ENCODE assay signal across 20 cellular contexts in the genomic region with DNA sequence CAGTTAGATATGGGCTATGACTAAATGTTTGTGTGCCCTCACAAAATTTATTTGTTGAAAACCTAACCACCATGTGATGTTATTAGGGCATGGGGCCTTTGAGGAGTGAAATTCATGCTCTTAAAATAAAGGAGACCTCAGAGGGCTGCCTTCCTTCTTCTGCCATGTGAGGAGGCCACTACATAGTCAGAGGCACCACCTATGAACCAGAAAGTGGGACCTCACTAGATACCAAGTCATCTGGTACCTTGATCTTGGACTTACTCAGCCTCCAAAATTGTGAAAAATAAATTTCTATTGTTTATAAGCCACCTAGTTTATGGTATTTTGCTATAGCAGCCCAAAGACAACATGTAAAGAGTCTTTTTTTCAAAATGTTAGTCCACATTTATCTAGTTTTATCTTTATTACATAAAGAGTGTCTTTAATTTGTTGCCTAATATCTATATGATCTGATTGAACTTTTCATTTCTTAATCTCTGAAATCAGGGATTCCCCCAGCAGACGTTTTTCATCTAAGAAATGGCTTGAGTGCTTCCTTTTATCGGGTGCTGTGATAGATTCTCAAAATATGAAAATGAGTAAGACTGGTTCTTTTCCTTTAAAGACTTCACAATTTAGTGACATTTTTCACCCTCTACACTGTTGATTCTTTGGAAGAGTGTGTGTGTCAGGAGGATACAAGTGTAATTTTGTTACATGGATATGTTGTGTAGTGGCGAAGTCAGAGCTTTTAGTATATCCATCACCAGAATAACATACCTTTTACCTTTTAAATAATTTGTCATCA. TPM values are rescaled to one million over a fixed set of nuclear protein-coding genes. Genes with fewer than 3 reads are reported as not detected.
DNase-seq lines count a peak whose midpoint lies in the region; ATAC-seq and TF ChIP-seq lines count a peak whose summit lies in the region.
"Had no signal": no experiment of that assay in that cellular context is flagged by ENCODE, and none has a peak within 500 bp of the region (broad histone marks: within the 10 kb centered on the region; RNA-seq: fewer than 3 reads in every experiment).

No MANE protein-coding gene starts in this region.

- 0 out of 2 replicates have a peak overlapping the region, but pooled peaks have one; percentile 22 for H3K4ac ChIP-seq in IMR-90 (ENCODE audit: low read depth, low read length)

- H4K20me1 ChIP-seq in IMR-90 (ENCODE audit: insufficient read depth, low read length) (no peaks in the 10 kb centered on the region), osteoblast (ENCODE audit: insufficient read depth, low read length) (no peaks in the 10 kb centered on the region)

- H2BK5ac ChIP-seq in IMR-90 (ENCODE audit: low read depth, low read length, poor library complexity, severe bottlenecking) = peak overlapping the region; percentile 53

- no TSS peak for BruUV-seq in IMR-90 (replicated peaks; lab: Mats Ljungman, UMichigan)

- H2BK20ac ChIP-seq in IMR-90 (ENCODE audit: low read depth, low read length) = no peak overlapping the region

- no peak overlapping the region; the same call in 1 of the 2 replicates for H4K5ac ChIP-seq in IMR-90 (ENCODE audit: low read depth, low read length)

- no peaks in the 10 kb centered on the region for H3K9me1 ChIP-seq in IMR-90 (ENCODE audit: insufficient read depth, low read length)

- in situ Hi-C loops in IMR-90 (cut with MboI; ENCODE audit: low sequenced_read_pairs) = no loop called here

- H3K4me3 Mint-ChIP-seq in activated T-cell treated with anti-CD3 and anti-CD28 coated beads, Interleukin-2, amount 50 U/mL, for 72 hours = peak overlapping the region; percentile 48 to 61
- H3K4me3 Mint-ChIP-seq in activated T-helper 2 cell treated with anti-CD3 and anti-CD28 coated beads, Interferon-gamma antibody, Interleukin-2, Interleukin-4, amounts not matched to agents 10 μg/mL and 5 μg/mL and 100 μg/mL, durations not matched to agents 14 hours and 24 hours and 36 hours (ENCODE audit: low read depth) = no peak overlapping the region
- no peak overlapping the region for H3K4me3 Mint-ChIP-seq in chondrocyte (ENCODE audit: unreplicated experiment)
- H3K4me3 Mint-ChIP-seq: B cell had no signal

- TF ChIP-seq POLR2A in IMR-90 (IDR thresholded peaks at IDR 0.05; ENCODE audit: low read depth, low read length) (no peak), tibial nerve (IDR thresholded peaks at IDR 0.05) (no peak)

- no peak for TF ChIP-seq CTCF in IMR-90 (conservative IDR thresholded peaks at IDR 0.05; ENCODE audit: low read depth, low read length)
- TF ChIP-seq CTCF in osteoblast (IDR thresholded peaks at IDR 0.05; ENCODE audit: extremely low read depth, low read depth, low read length) = no peak
- TF ChIP-seq CTCF in tibial nerve (IDR thresholded peaks at IDR 0.05) = no peak
- TF ChIP-seq CTCF in chondrocyte (IDR thresholded peaks at IDR 0.05) = no peak

- H3K79me1 ChIP-seq in IMR-90 (ENCODE audit: low read depth in 1 of 2, low read length in 2 of 2) = peaks cover 0 to 5% of the 10 kb centered on the region in 2 experiments; a peak in 2 of 4 replicates

- H3K9ac ChIP-seq in IMR-90 (ENCODE audit: low read depth, low read length) = no peak overlapping the region

- no peak overlapping the region for H3K18ac ChIP-seq in IMR-90 (ENCODE audit: low read depth, low read length)

- H3K9me3 ChIP-seq in IMR-90 (ENCODE audit: control insufficient read depth, insufficient read depth, low read length) (peaks cover 3% of the 10 kb centered on the region; the same call in 1 of the 2 replicates), osteoblast (ENCODE audit: low read depth, low read length) (peaks cover 3% of the 10 kb centered on the region), tibial nerve (no peaks in the 10 kb centered on the region)
- H3K9me3 ChIP-seq: Caco-2 had no signal

- H4K8ac ChIP-seq in IMR-90 (ENCODE audit: low read depth in 2 of 2, low read length in 2 of 2) = no peak overlapping the region

- H3K27ac Mint-ChIP-seq in activated T-cell treated with anti-CD3 and anti-CD28 coated beads, Interleukin-2, amount 50 U/mL, for 72 hours = peak overlapping the region; percentile 77
- H3K27ac Mint-ChIP-seq in activated T-helper 2 cell treated with anti-CD3 and anti-CD28 coated beads, Interferon-gamma antibody, Interleukin-2, Interleukin-4, amounts not matched to agents 10 μg/mL and 5 μg/mL and 100 μg/mL, durations not matched to agents 14 hours and 24 hours and 36 hours = peak overlapping the region; percentile 81
- no peak overlapping the region for H3K27ac Mint-ChIP-seq in chondrocyte (ENCODE audit: unreplicated experiment)
- H3K27ac Mint-ChIP-seq: B cell; CD4-positive, CD25-positive, alpha-beta regulatory T cell had no signal

- H3K36me3 ChIP-seq in IMR-90 (ENCODE audit: control insufficient read depth, insufficient read depth, low read length) (peaks cover 4% of the 10 kb centered on the region; the same call in 1 of the 2 replicates), osteoblast (ENCODE audit: insufficient read depth, low read length) (peaks cover 9% of the 10 kb centered on the region), tibial nerve (peaks cover 0 to 63% (median 5%) of the 10 kb centered on the region in 3 donors)

- H3K23ac ChIP-seq in IMR-90 (ENCODE audit: low read depth, low read length) = no peak overlapping the region

- dilution Hi-C loops in IMR-90 (cut with HindIII; ENCODE audit: low sequenced_read_pairs, unreplicated experiment) = no loop called here

- intact Hi-C loops in IMR-90 (cut with micrococcal nuclease) = no loop called here
- intact Hi-C loops in activated T-helper 2 cell treated with anti-CD3 and anti-CD28 coated beads, Interferon-gamma antibody, Interleukin-2, Interleukin-4, amounts not matched to agents 10 μg/mL and 5 μg/mL and 100 μg/mL, durations not matched to agents 14 hours and 24 hours and 36 hours (cut with micrococcal nuclease) = loop anchor here (2.0 kb wide), 1 partner anchor 34 kb away; a partner anchor contains a TSS

- no peak overlapping the region for H3K56ac ChIP-seq in IMR-90 (ENCODE audit: extremely low read depth, insufficient read depth, low read length)

- H3K36me3 Mint-ChIP-seq in activated T-cell treated with anti-CD3 and anti-CD28 coated beads, Interleukin-2, amount 50 U/mL, for 72 hours (ENCODE audit: insufficient read depth in 2 of 2) = peaks cover 7 to 43% of the 10 kb centered on the region in 2 donors
- peaks cover 66% of the 10 kb centered on the region for H3K36me3 Mint-ChIP-seq in activated T-helper 2 cell treated with anti-CD3 and anti-CD28 coated beads, Interferon-gamma antibody, Interleukin-2, Interleukin-4, amounts not matched to agents 10 μg/mL and 5 μg/mL and 100 μg/mL, durations not matched to agents 14 hours and 24 hours and 36 hours (ENCODE audit: low read depth)
- peaks cover 20% of the 10 kb centered on the region for H3K36me3 Mint-ChIP-seq in chondrocyte (ENCODE audit: low read depth)

- TF ChIP-seq EP300 in tibial nerve (IDR thresholded peaks at IDR 0.05) = no peak

- H2AFZ ChIP-seq in IMR-90 (replicated peaks; ENCODE audit: low read length, poor library complexity) (no peak overlapping the region), osteoblast (ENCODE audit: low read length) (no peak overlapping the region)

- no peaks in the 10 kb centered on the region for H3K27me3 Mint-ChIP-seq in activated T-cell treated with anti-CD3 and anti-CD28 coated beads, Interleukin-2, amount 50 U/mL, for 72 hours (ENCODE audit: low read depth)
- no peaks in the 10 kb centered on the region for H3K27me3 Mint-ChIP-seq in activated T-helper 2 cell treated with anti-CD3 and anti-CD28 coated beads, Interferon-gamma antibody, Interleukin-2, Interleukin-4, amounts not matched to agents 10 μg/mL and 5 μg/mL and 100 μg/mL, durations not matched to agents 14 hours and 24 hours and 36 hours (ENCODE audit: low read depth)
- H3K27me3 Mint-ChIP-seq in chondrocyte (ENCODE audit: low read depth) = no peaks in the 10 kb centered on the region
- H3K27me3 Mint-ChIP-seq: B cell; CD4-positive, CD25-positive, alpha-beta regulatory T cell had no signal

- H3K9me3 Mint-ChIP-seq in activated T-cell treated with anti-CD3 and anti-CD28 coated beads, Interleukin-2, amount 50 U/mL, for 72 hours = no peaks in the 10 kb centered on the region
- peaks cover 9% of the 10 kb centered on the region for H3K9me3 Mint-ChIP-seq in activated T-helper 2 cell treated with anti-CD3 and anti-CD28 coated beads, Interferon-gamma antibody, Interleukin-2, Interleukin-4, amounts not matched to agents 10 μg/mL and 5 μg/mL and 100 μg/mL, durations not matched to agents 14 hours and 24 hours and 36 hours
- H3K9me3 Mint-ChIP-seq in chondrocyte (ENCODE audit: low read depth) = peaks cover 3% of the 10 kb centered on the region

- no peak for DNase-seq in activated T-cell treated with anti-CD3 and anti-CD28 coated beads, Interleukin-2, amount 50 U/mL, for 72 hours
- no peak for DNase-seq in activated T-cell treated with anti-CD3 and anti-CD28 coated beads, Interleukin-2, amount 50 U/mL, for 1 hour
- DNase-seq in IMR-90 = no peak
- DNase-seq in activated T-helper 2 cell treated with anti-CD3 and anti-CD28 coated beads, Interferon-gamma antibody, Interleukin-2, Interleukin-4, amounts not matched to agents 10 μg/mL and 5 μg/mL and 100 μg/mL, durations not matched to agents 14 hours and 24 hours and 36 hours (ENCODE audit: low spot score) = no peak
- no peak for DNase-seq in osteoblast (ENCODE audit: insufficient read length, low spot score, missing footprints)
- DNase-seq in tibial nerve (ENCODE audit: low spot score in 2 of 2) = no peak
- DNase-seq in chondrocyte (ENCODE audit: low spot score) = no peak
- DNase-seq: Caco-2, DMS153, Karpas-422, MG63, NCI-H1092, NCI-H146, NCI-H2081, NCI-H510A, NCI-H82 had no signal

- POLR2A ChIA-PET in IMR-90 (lab: Charles Lee; ENCODE audit: unreplicated experiment) = no interaction called here

- no peak overlapping the region for H3K4me3 ChIP-seq in IMR-90 (ENCODE audit: insufficient read depth, low read depth, low read length)
- H3K4me3 ChIP-seq in osteoblast (ENCODE audit: insufficient read depth, low read length) = no peak overlapping the region
- no peak overlapping the region for H3K4me3 ChIP-seq in tibial nerve
- H3K4me3 ChIP-seq: MG63 had no signal

- H3K4me2 ChIP-seq in IMR-90 (ENCODE audit: low read depth, low read length) (no peak overlapping the region), osteoblast (ENCODE audit: insufficient read depth, low read length) (no peak overlapping the region)

- H2BK15ac ChIP-seq in IMR-90 (ENCODE audit: low read depth, low read length) = no peak overlapping the region

- no peak overlapping the region for H4K91ac ChIP-seq in IMR-90 (ENCODE audit: insufficient read depth, low read depth, low read length)

- CTCF ChIA-PET in IMR-90 (lab: Yijun Ruan, JAX) = interaction anchor here (0.6 kb wide), 1 partner anchor 151 kb away, joined by 3 read pairs; no protein-coding TSS in a partner anchor

- no CpG with 5 or more reads among the region's 3 CpGs for WGBS in IMR-90 (ENCODE audit: extremely low coverage in 2 of 2, insufficient read length in 1 of 2), 2 experiments
- 92 to 94% methylated on average over 3 of the region's 3 CpGs for WGBS in tibial nerve, 2 donors

- H3K4me1 Mint-ChIP-seq in activated T-cell treated with anti-CD3 and anti-CD28 coated beads, Interleukin-2, amount 50 U/mL, for 72 hours (ENCODE audit: low read depth) = peaks cover 27% of the 10 kb centered on the region
- peaks cover 18% of the 10 kb centered on the region for H3K4me1 Mint-ChIP-seq in activated T-helper 2 cell treated with anti-CD3 and anti-CD28 coated beads, Interferon-gamma antibody, Interleukin-2, Interleukin-4, amounts not matched to agents 10 μg/mL and 5 μg/mL and 100 μg/mL, durations not matched to agents 14 hours and 24 hours and 36 hours (ENCODE audit: low read depth)
- H3K4me1 Mint-ChIP-seq in chondrocyte (ENCODE audit: low read depth) = peaks cover 8% of the 10 kb centered on the region
- H3K4me1 Mint-ChIP-seq: B cell had no signal

- no peak overlapping the region for H2BK120ac ChIP-seq in IMR-90 (ENCODE audit: low read depth, low read length)

- H3K27me3 ChIP-seq in IMR-90 (ENCODE audit: control insufficient read depth, insufficient read depth, low read length) (no peaks in the 10 kb centered on the region), osteoblast (ENCODE audit: insufficient read depth, low read length) (no peaks in the 10 kb centered on the region), tibial nerve (no peaks in the 10 kb centered on the region)
- H3K27me3 ChIP-seq: MG63 had no signal

- no peak overlapping the region for H2AK5ac ChIP-seq in IMR-90 (ENCODE audit: low read depth, low read length)

- TF ChIP-seq RAD21 in IMR-90 (IDR thresholded peaks at IDR 0.05; ENCODE audit: low read length) = no peak

- peak; percentile 65 to 72 for ATAC-seq in activated T-cell treated with anti-CD3 and anti-CD28 coated beads, Interleukin-2, amount 50 U/mL, for 72 hours (replicated peaks in 1 of 2)
- ATAC-seq in IMR-90 (ENCODE audit: low read depth) (no peak), HG02642 (IDR thresholded peaks at IDR 0.05; ENCODE audit: poor library complexity, unreplicated experiment) (no peak)

- H3K27ac ChIP-seq in IMR-90 (ENCODE audit: insufficient read depth, low read length) = no peak overlapping the region
- H3K27ac ChIP-seq in osteoblast (ENCODE audit: low read depth, low read length) = peak overlapping the region; percentile 54
- no peak overlapping the region for H3K27ac ChIP-seq in tibial nerve
- H3K27ac ChIP-seq: RWPE1 had no signal

- H2AK9ac ChIP-seq in IMR-90 (replicated peaks; ENCODE audit: low read depth, low read length, poor library complexity) = no peak overlapping the region

- no peak overlapping the region for H3K14ac ChIP-seq in IMR-90 (replicated peaks; ENCODE audit: low read depth, low read length)

- peaks cover 4% of the 10 kb centered on the region for H3K4me1 ChIP-seq in IMR-90 (ENCODE audit: control insufficient read depth, insufficient read depth, low read length)
- peaks cover 12% of the 10 kb centered on the region for H3K4me1 ChIP-seq in osteoblast (ENCODE audit: insufficient read depth, low read length)
- no peaks in the 10 kb centered on the region for H3K4me1 ChIP-seq in tibial nerve
- H3K4me1 ChIP-seq: Caco-2 had no signal

- H3K79me2 ChIP-seq in osteoblast (ENCODE audit: insufficient read depth, low read length) = no peaks in the 10 kb centered on the region

RNA-seq across cellular contexts. Expression of a gene that starts 34.2 kb away (rescaled TPM):
- total RNA-seq in activated T-cell treated with anti-CD3 and anti-CD28 coated beads, Interleukin-2, amount 50 U/mL, for 72 hours = 10 to 100 TPM; 37.9 to 52.7 TPM
- 10.6 and 20.0 TPM in 2 replicates for total RNA-seq in IMR-90 (2012; rRNA removed)
- 7.1 and 8.1 TPM in 2 replicates for polyA plus RNA-seq in IMR-90 (2012; rRNA removed)
- polyA plus RNA-seq in IMR-90 (2012; cell fraction: cytosol; rRNA removed) = 0.82 and 1.8 TPM in 2 replicates
- 4.4 and 14.7 TPM in 2 replicates for polyA plus RNA-seq in IMR-90 (2012; cell fraction: nucleus; rRNA removed; ENCODE audit: low replicate concordance)
- 57.0 and 58.7 TPM in 2 replicates for total RNA-seq in activated T-helper 2 cell treated with anti-CD3 and anti-CD28 coated beads, Interferon-gamma antibody, Interleukin-2, Interleukin-4, amounts not matched to agents 10 μg/mL and 5 μg/mL and 100 μg/mL, durations not matched to agents 14 hours and 24 hours and 36 hours
- total RNA-seq in osteoblast = 29.3 and 30.6 TPM in 2 replicates
- total RNA-seq in tibial nerve = 10 to 100 TPM; 11.2 to 33.0 (median 21.0) TPM
- total RNA-seq in chondrocyte = 23.9 to 37.1 TPM (median 25.1 TPM) in 3 replicates

RNA-seq across cellular contexts. Expression of a gene that starts 34.3 kb away (rescaled TPM):
- 100 to 1,000 TPM; 101 to 121 TPM for total RNA-seq in activated T-cell treated with anti-CD3 and anti-CD28 coated beads, Interleukin-2, amount 50 U/mL, for 72 hours
- 35.8 and 39.2 TPM in 2 replicates for total RNA-seq in IMR-90 (2012; rRNA removed)
- polyA plus RNA-seq in IMR-90 (2012; rRNA removed) = 48.7 and 66.8 TPM in 2 replicates
- 5.4 and 10.2 TPM in 2 replicates for polyA plus RNA-seq in IMR-90 (2012; cell fraction: cytosol; rRNA removed)
- polyA plus RNA-seq in IMR-90 (2012; cell fraction: nucleus; rRNA removed; ENCODE audit: low replicate concordance) = 49.9 and 616 TPM in 2 replicates
- total RNA-seq in activated T-helper 2 cell treated with anti-CD3 and anti-CD28 coated beads, Interferon-gamma antibody, Interleukin-2, Interleukin-4, amounts not matched to agents 10 μg/mL and 5 μg/mL and 100 μg/mL, durations not matched to agents 14 hours and 24 hours and 36 hours = 68.8 and 72.1 TPM in 2 replicates
- 42.3 and 46.3 TPM in 2 replicates for total RNA-seq in osteoblast
- 10 to 100 TPM; 62.1 to 88.6 (median 66.2) TPM for total RNA-seq in tibial nerve
- 50.8 to 61.7 TPM (median 50.9 TPM) in 3 replicates for total RNA-seq in chondrocyte

RNA-seq across cellular contexts. Expression of a gene that starts 55.9 kb away (rescaled TPM):
- total RNA-seq in activated T-cell treated with anti-CD3 and anti-CD28 coated beads, Interleukin-2, amount 50 U/mL, for 72 hours = 10 to 100 TPM; 10.2 to 10.3 TPM
- total RNA-seq in IMR-90 (2012; rRNA removed) = 6.8 and 8.3 TPM in 2 replicates
- polyA plus RNA-seq in IMR-90 (2012; rRNA removed) = 4.1 and 5.0 TPM in 2 replicates
- polyA plus RNA-seq in IMR-90 (2012; cell fraction: cytosol; rRNA removed) = 0.80 and 0.81 TPM in 2 replicates
- polyA plus RNA-seq in IMR-90 (2012; cell fraction: nucleus; rRNA removed; ENCODE audit: low replicate concordance) = 0.78 and 6.1 TPM in 2 replicates
- 9.7 and 11.6 TPM in 2 replicates for total RNA-seq in activated T-helper 2 cell treated with anti-CD3 and anti-CD28 coated beads, Interferon-gamma antibody, Interleukin-2, Interleukin-4, amounts not matched to agents 10 μg/mL and 5 μg/mL and 100 μg/mL, durations not matched to agents 14 hours and 24 hours and 36 hours
- 7.2 and 9.4 TPM in 2 replicates for total RNA-seq in osteoblast
- 10 to 100 TPM in 3 of 4 donors, 1 to 10 TPM in 1; 8.4 to 26.4 (median 11.8) TPM for total RNA-seq in tibial nerve
- 5.1 to 10.5 TPM (median 6.4 TPM) in 3 replicates for total RNA-seq in chondrocyte

Comparison
In these comparisons a context has a peak if more than half of its experiments do, and no peak if none do; other contexts are left out.
1. ATAC-seq: peak in activated T-cell treated with anti-CD3 and anti-CD28 coated beads, Interleukin-2, amount 50 U/mL, for 72 hours (2 of 2); none in IMR-90 (single experiment) and HG02642 (single experiment).
2. H3K4me3 Mint-ChIP-seq: peak in activated T-cell treated with anti-CD3 and anti-CD28 coated beads, Interleukin-2, amount 50 U/mL, for 72 hours (2 of 2); none in activated T-helper 2 cell treated with anti-CD3 and anti-CD28 coated beads, Interferon-gamma antibody, Interleukin-2, Interleukin-4, amounts not matched to agents 10 μg/mL and 5 μg/mL and 100 μg/mL, durations not matched to agents 14 hours and 24 hours and 36 hours (single experiment) and chondrocyte (single experiment).